ENCODE assay signal across 26 cellular contexts in the genomic region with DNA sequence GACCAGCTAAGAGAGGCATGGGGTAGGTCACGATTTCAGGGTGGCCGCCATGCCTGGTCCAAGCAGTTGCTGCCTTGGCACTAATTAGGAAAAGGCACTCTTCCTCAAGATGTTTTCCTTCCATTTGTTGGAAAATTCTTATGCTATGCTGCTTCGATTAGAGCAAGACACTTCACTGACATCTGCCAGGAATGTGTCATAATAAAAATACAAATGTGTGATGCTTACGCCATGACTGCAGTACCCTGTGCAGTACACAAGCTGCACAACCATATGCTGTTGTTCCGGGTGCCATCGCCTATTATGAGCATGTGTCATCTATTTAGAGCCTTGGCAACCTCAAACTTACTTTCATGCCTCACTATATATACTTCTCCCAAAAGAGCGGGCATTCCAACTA. TPM values are rescaled to one million over a fixed set of nuclear protein-coding genes. Genes with fewer than 3 reads are reported as not detected.
DNase-seq lines count a peak whose midpoint lies in the region; ATAC-seq, FAIRE-seq and TF ChIP-seq lines count a peak whose summit lies in the region.
"Had no signal": no experiment of that assay in that cellular context is flagged by ENCODE, and none has a peak within 500 bp of the region (broad histone marks: within the 10 kb centered on the region; RNA-seq: fewer than 3 reads in every experiment).

No MANE protein-coding gene starts in this region.

- H3K4me3 ChIP-seq in neural cell (ENCODE audit: low read length): peak overlapping the region; percentile 1
- H3K4me3 ChIP-seq in suprapubic skin: no peak overlapping the region
- H3K4me3 ChIP-seq: SJCRH30 had no signal

- H3K9me3 ChIP-seq in neural cell (ENCODE audit: low read length): no peaks in the 10 kb centered on the region
- H3K9me3 ChIP-seq in suprapubic skin: no peaks in the 10 kb centered on the region
- H3K9me3 ChIP-seq: BE2C, SJCRH30 had no signal

- DNase-seq in Ammon's horn (ENCODE audit: low spot score) (peak; percentile 58), G401 (ENCODE audit: low spot score) (peak; percentile 96), cerebellar nuclear complex (lab: John Stamatoyannopoulos, UW) (peak; percentile 34 to 70), suprapubic skin (ENCODE audit: low spot score in 2 of 2) (no peak), GM12891 (ENCODE audit: insufficient read length, low spot score) (no peak), DMS 273 (lab: John Stamatoyannopoulos, UW; ENCODE audit: unreplicated experiment) (no peak)
- DNase-seq: BE2C; CD4-positive, CD25-positive, alpha-beta regulatory T cell; DMS79; MM.1S; NCI-H1092; NCI-H1436; NCI-H187 treated with DMSO at 0.1 percent for 48 hours; NCI-H2107; NCI-H2227 treated with DMSO at 0.1 percent for 48 hours; NCI-H510A; NCI-H748 treated with DMSO at 0.1 percent for 48 hours; NK-92 treated with Interleukin-12 subunit alpha and Interleukin-12 subunit beta, amount 100 ng/mL, for 24 hours; SJCRH30 had no signal

- WGBS in suprapubic skin: 56% methylated on average over 7 of the region's 7 CpGs

- no peaks in the 10 kb centered on the region for H3K9me2 ChIP-seq in neural cell (ENCODE audit: insufficient read depth, low read length)

- H3K27me3 ChIP-seq in neural cell (ENCODE audit: insufficient read depth, low read depth, low read length): no peaks in the 10 kb centered on the region
- no peaks in the 10 kb centered on the region for H3K27me3 ChIP-seq in suprapubic skin
- H3K27me3 ChIP-seq: BE2C had no signal

- H3K36me3 ChIP-seq in neural cell (ENCODE audit: insufficient read depth, low read length) (no peaks in the 10 kb centered on the region), suprapubic skin (no peaks in the 10 kb centered on the region)
- H3K36me3 ChIP-seq: BE2C, SJCRH30 had no signal

- TF ChIP-seq POLR2A in suprapubic skin (IDR thresholded peaks at IDR 0.05) (no peak), GM12891 (IDR thresholded peaks at IDR 0.05; ENCODE audit: low read depth, low read length) (no peak)

- H3K27ac ChIP-seq in neural cell (ENCODE audit: low read length) (peak overlapping the region; percentile 28), suprapubic skin (no peak overlapping the region)
- H3K27ac ChIP-seq: SJCRH30 had no signal

- no peak for TF ChIP-seq RAD21 in neural cell (conservative IDR thresholded peaks at IDR 0.05)

- H3F3A ChIP-seq in neural cell (ENCODE audit: insufficient read depth, low read length, poor library complexity, severe bottlenecking): no peaks in the 10 kb centered on the region

- no peak for ATAC-seq in GM18861 (IDR thresholded peaks at IDR 0.05; ENCODE audit: unreplicated experiment)
- ATAC-seq: Panc1 had no signal

- in situ Hi-C loops in G401 (cut with HindIII; ENCODE audit: low sequenced_read_pairs): no loop called here

- no peak for TF ChIP-seq CTCF in neural cell (IDR thresholded peaks at IDR 0.05; ENCODE audit: poor library complexity, severe bottlenecking)
- no peak for TF ChIP-seq CTCF in suprapubic skin (IDR thresholded peaks at IDR 0.05)

- H3K4me1 ChIP-seq in suprapubic skin: no peaks in the 10 kb centered on the region
- H3K4me1 ChIP-seq: BE2C, SJCRH30 had no signal

- H3K4me2 ChIP-seq in neural cell (ENCODE audit: low read length): no peak overlapping the region

- FAIRE-seq in GM12891 (lab: Jason Lieb, UNC): no peak
- FAIRE-seq: A204.1, G401.6, GM18507, GM19239 had no signal

- H3K79me2 ChIP-seq in neural cell (replicated peaks; ENCODE audit: insufficient read depth, low read length): no peaks in the 10 kb centered on the region

- no peak overlapping the region for H2AFZ ChIP-seq in neural cell (ENCODE audit: low read depth, low read length)

- H4K20me1 ChIP-seq in neural cell (ENCODE audit: insufficient read depth): no peaks in the 10 kb centered on the region

- peak; percentile 88 for TF ChIP-seq EP300 in neural cell (conservative IDR thresholded peaks at IDR 0.05; ENCODE audit: poor library complexity, severe bottlenecking)
- TF ChIP-seq EP300 in suprapubic skin (IDR thresholded peaks at IDR 0.05): no peak

- no peak overlapping the region for H3K9ac ChIP-seq in neural cell (ENCODE audit: low read length)

TF ChIP-seq in neural cell, 6 proteins besides CTCF, POLR2A, EP300 and RAD21:
- TF ChIP-seq MXI1 (conservative IDR thresholded peaks at IDR 0.05; ENCODE audit: poor library complexity, severe bottlenecking): no peak
- TF ChIP-seq POLR2AphosphoS5 (IDR thresholded peaks at IDR 0.05): peak; percentile 67
- no peak for TF ChIP-seq SMC3 (conservative IDR thresholded peaks at IDR 0.05; ENCODE audit: poor library complexity)
- TF ChIP-seq EZH2 (IDR thresholded peaks at IDR 0.05; ENCODE audit: borderline replicate concordance, insufficient read depth, low read length, poor library complexity, severe bottlenecking): no peak
- TF ChIP-seq, protein P1, sequence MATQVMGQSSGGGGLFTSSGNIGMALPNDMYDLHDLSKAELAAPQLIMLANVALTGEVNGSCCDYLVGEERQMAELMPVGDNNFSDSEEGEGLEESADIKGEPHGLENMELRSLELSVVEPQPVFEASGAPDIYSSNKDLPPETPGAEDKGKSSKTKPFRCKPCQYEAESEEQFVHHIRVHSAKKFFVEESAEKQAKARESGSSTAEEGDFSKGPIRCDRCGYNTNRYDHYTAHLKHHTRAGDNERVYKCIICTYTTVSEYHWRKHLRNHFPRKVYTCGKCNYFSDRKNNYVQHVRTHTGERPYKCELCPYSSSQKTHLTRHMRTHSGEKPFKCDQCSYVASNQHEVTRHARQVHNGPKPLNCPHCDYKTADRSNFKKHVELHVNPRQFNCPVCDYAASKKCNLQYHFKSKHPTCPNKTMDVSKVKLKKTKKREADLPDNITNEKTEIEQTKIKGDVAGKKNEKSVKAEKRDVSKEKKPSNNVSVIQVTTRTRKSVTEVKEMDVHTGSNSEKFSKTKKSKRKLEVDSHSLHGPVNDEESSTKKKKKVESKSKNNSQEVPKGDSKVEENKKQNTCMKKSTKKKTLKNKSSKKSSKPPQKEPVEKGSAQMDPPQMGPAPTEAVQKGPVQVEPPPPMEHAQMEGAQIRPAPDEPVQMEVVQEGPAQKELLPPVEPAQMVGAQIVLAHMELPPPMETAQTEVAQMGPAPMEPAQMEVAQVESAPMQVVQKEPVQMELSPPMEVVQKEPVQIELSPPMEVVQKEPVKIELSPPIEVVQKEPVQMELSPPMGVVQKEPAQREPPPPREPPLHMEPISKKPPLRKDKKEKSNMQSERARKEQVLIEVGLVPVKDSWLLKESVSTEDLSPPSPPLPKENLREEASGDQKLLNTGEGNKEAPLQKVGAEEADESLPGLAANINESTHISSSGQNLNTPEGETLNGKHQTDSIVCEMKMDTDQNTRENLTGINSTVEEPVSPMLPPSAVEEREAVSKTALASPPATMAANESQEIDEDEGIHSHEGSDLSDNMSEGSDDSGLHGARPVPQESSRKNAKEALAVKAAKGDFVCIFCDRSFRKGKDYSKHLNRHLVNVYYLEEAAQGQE (IDR thresholded peaks at IDR 0.05; ENCODE audit: borderline replicate concordance): peak; percentile 72
- no peak for TF ChIP-seq TAF1 (IDR thresholded peaks at IDR 0.05; ENCODE audit: low read depth)

TF ChIP-seq in GM12891, 5 proteins besides CTCF, POLR2A, EP300 and RAD21:
- TF ChIP-seq POLR2AphosphoS5 (IDR thresholded peaks at IDR 0.05; ENCODE audit: low read depth, low read length) (no peak), PAX5 (IDR thresholded peaks at IDR 0.05; ENCODE audit: insufficient read depth, low read length, severe bottlenecking) (no peak), TAF1 (IDR thresholded peaks at IDR 0.05; ENCODE audit: low read depth, low read length) (no peak), POU2F2 (IDR thresholded peaks at IDR 0.05; ENCODE audit: low read depth, low read length) (no peak), SPI1 (IDR thresholded peaks at IDR 0.05; ENCODE audit: low read depth, low read length) (no peak)

RNA-seq across cellular contexts. Expression of gene MPP7, which starts 14.9 kb away (rescaled TPM):
- 0.31 TPM in 1 of 2 replicates, not detected in the other for total RNA-seq in G401 (2014; rRNA removed; shearing (Covaris generic))
- polyA plus RNA-seq in neural cell: 3.7 and 6.1 TPM in 2 replicates
- polyA minus RNA-seq in neural cell: 10.2 and 13.5 TPM in 2 replicates
- 10 to 100 TPM; 39.1 to 47.3 (median 43.2) TPM for total RNA-seq in suprapubic skin
- polyA plus RNA-seq in GM12891 (2012; ENCODE audit: low read depth, missing spikeins): not detected

Comparison
In these comparisons a context has a peak if more than half of its experiments do, and no peak if none do; other contexts are left out.
1. DNase-seq: peak in Ammon's horn (single experiment), G401 (single experiment) and cerebellar nuclear complex (2 of 2); none in suprapubic skin (0 of 2), GM12891 (single experiment) and DMS 273 (single experiment).
2. RNA of gene MPP7, which starts 14.9 kb away (total RNA-seq): 39.1 to 47.3 TPM in suprapubic skin; 0.31 TPM in G401; every median in the first group is over 10 times any median in the second.